In genomic region chr16:23182206-23182674, GRCh38 we compare ENCODE assay signal across 8 cellular contexts. TPM values are rescaled to one million over a fixed set of nuclear protein-coding genes. Genes with fewer than 3 reads are reported as not detected.
DNase-seq lines count a peak whose midpoint lies in the region; ATAC-seq and TF ChIP-seq lines count a peak whose summit lies in the region.

No MANE protein-coding gene starts in this region.

- no peaks in the 10 kb centered on the region for H3K9me3 Mint-ChIP-seq in mesothelial cell of epicardium

- peaks cover 75% of the 10 kb centered on the region for H3K27me3 Mint-ChIP-seq in mesothelial cell of epicardium (ENCODE audit: low read depth)

- ATAC-seq in HG03469 (IDR thresholded peaks at IDR 0.05; ENCODE audit: unreplicated experiment): peak; percentile 75

- peak; percentile 73 for TF ChIP-seq CTCF in mesothelial cell of epicardium (IDR thresholded peaks at IDR 0.05; ENCODE audit: unreplicated experiment)

- H3K4me3 Mint-ChIP-seq in mesothelial cell of epicardium: peak overlapping the region; percentile 51

- H3K27ac Mint-ChIP-seq in mesothelial cell of epicardium: no peak overlapping the region

- peak; percentile 83 for DNase-seq in Ammon's horn (ENCODE audit: low spot score)
- peak; percentile 88 for DNase-seq in GM19240 (ENCODE audit: insufficient read length, low spot score)
- DNase-seq in NCI-H748 treated with DMSO at 0.1 percent for 48 hours (lab: John Stamatoyannopoulos, UW): peak; percentile 57
- DNase-seq in activated CD8-positive, alpha-beta memory T cell treated with anti-CD3 and anti-CD28 coated beads, Interleukin-2, amount 50 U/mL, for 1 hour (ENCODE audit: extremely low read depth): peak; percentile 11
- DNase-seq in epidermal melanocyte (ENCODE audit: insufficient read length, low spot score): peak; percentile 45
- peak; percentile 62 to 89 for DNase-seq in mesothelial cell of epicardium (ENCODE audit: low spot score in 2 of 2, unreplicated experiment in 2 of 2)
- peak; percentile 5 to 38 for DNase-seq in stimulated activated CD8-positive, alpha-beta memory T cell treated with anti-CD3 and anti-CD28 coated beads, Interleukin-4, amount 100 ng/mL, for 1 hour (ENCODE audit: low read depth in 2 of 2, low spot score in 1 of 2)

- no peaks in the 10 kb centered on the region for H3K36me3 Mint-ChIP-seq in mesothelial cell of epicardium

- peaks cover 4% of the 10 kb centered on the region for H3K4me1 Mint-ChIP-seq in mesothelial cell of epicardium

RNA-seq across cellular contexts. Expression of gene SCNN1G, which starts 0.3 kb away (rescaled TPM):
- total RNA-seq in mesothelial cell of epicardium: 0.09 TPM in 1 of 3 replicates, not detected in the others

RNA-seq across cellular contexts. Expression of gene USP31, which starts 33.0 kb away (rescaled TPM):
- 12.3 to 13.7 TPM (median 13.0 TPM) in 3 replicates for total RNA-seq in mesothelial cell of epicardium

Comparison
In these comparisons a context has a peak if more than half of its experiments do, and no peak if none do; other contexts are left out.
1. Peak in every context shown above with its lines: DNase-seq and ATAC-seq.
2. DNase-seq: peak in every context shown above with its lines; median percentile 88 in GM19240; 83 in Ammon's horn; 76 in mesothelial cell of epicardium; 57 in NCI-H748 treated with DMSO at 0.1 percent for 48 hours; 45 in epidermal melanocyte; 22 in stimulated activated CD8-positive, alpha-beta memory T cell treated with anti-CD3 and anti-CD28 coated beads, Interleukin-4, amount 100 ng/mL, for 1 hour; 11 in activated CD8-positive, alpha-beta memory T cell treated with anti-CD3 and anti-CD28 coated beads, Interleukin-2, amount 50 U/mL, for 1 hour.